Comparison of ENCODE assay signal across 9 cellular contexts in the genomic region with DNA sequence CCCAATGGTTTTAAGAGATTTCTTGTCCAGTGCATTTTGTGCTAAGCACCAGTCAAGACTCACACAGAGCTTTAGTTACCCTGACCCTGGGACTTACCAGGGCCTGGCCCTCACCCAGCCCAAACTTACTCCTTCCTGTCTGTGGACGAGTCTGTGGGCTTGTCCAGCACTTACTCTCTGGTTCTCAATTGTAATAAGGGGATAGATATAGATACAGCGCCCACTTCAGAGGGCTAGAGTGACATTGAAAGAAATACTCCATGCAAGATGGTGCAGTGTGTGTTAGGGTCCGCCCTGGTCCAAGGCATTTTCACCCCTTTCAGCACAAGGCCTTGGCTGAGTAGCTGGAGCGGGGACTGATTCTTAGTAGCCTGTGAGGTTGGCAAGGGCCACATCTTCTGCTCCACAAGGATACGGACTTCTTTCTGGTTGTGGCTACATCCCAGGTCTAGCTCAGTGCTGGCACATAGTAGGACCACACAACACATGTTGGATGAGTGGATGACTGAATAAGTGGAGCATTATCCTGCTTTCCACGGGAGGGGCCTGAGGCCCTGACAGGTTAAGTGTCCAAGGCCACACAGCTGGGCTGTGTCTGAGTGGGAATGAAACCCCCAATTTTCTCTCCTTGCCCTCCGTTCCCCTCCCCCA. TPM values are rescaled to one million over a fixed set of nuclear protein-coding genes. Genes with fewer than 3 reads are reported as not detected.
DNase-seq lines count a peak whose midpoint lies in the region; ATAC-seq and TF ChIP-seq lines count a peak whose summit lies in the region.
"Had no signal": no experiment of that assay in that cellular context is flagged by ENCODE, and none has a peak within 500 bp of the region (broad histone marks: within the 10 kb centered on the region; RNA-seq: fewer than 3 reads in every experiment).

No MANE protein-coding gene starts in this region.

- POLR2A ChIA-PET in naive thymus-derived CD8-positive, alpha-beta T cell (lab: Charles Lee) = interaction anchor here (0.6 to 2.0 kb wide), 6 partner anchors 10 to 232 kb away, joined by 3 to 7 read pairs (median 4); partner anchors contain the start of genes NCAPH and SNRNP200

- H3K9me3 Mint-ChIP-seq in chondrocyte (ENCODE audit: low read depth) = no peaks in the 10 kb centered on the region
- H3K9me3 Mint-ChIP-seq in naive thymus-derived CD8-positive, alpha-beta T cell = peaks cover 0 to 2% (median 0%) of the 10 kb centered on the region in 9 donors

- TF ChIP-seq POLR2A in uterus (IDR thresholded peaks at IDR 0.05) = no peak

- WGBS in heart right ventricle, 2 donors = 74 to 79% methylated on average over 7 of the region's 7 CpGs

- H3K27me3 ChIP-seq in heart right ventricle (no peaks in the 10 kb centered on the region), uterus (no peaks in the 10 kb centered on the region)

- H3K27me3 Mint-ChIP-seq in chondrocyte (ENCODE audit: low read depth) = no peaks in the 10 kb centered on the region
- H3K27me3 Mint-ChIP-seq in naive thymus-derived CD8-positive, alpha-beta T cell = no peaks in the 10 kb centered on the region

- no peaks in the 10 kb centered on the region for H3K36me3 ChIP-seq in heart right ventricle
- no peaks in the 10 kb centered on the region for H3K36me3 ChIP-seq in uterus

- intact Hi-C loops in heart right ventricle (cut with DNase I) = loop anchor here in 3 of 10 donors (10.0 kb wide), 2 partner anchors 102 to 338 kb away; partner anchors contain the start of gene KANSL3 (in 2 of the 3)
- intact Hi-C loops in cardiac septum (cut with DNase I) = no loop called here
- intact Hi-C loops in uterus (cut with DNase I; ENCODE audit: low total_unique reads) = no loop called here

- peak overlapping the region; percentile 62 to 100 (median 92) for H3K27ac ChIP-seq in heart right ventricle
- peak overlapping the region; percentile 100 for H3K27ac ChIP-seq in uterus

- peak overlapping the region; percentile 98 for H3K27ac Mint-ChIP-seq in chondrocyte (ENCODE audit: unreplicated experiment)
- peak overlapping the region; percentile 67 to 96 (median 92) for H3K27ac Mint-ChIP-seq in naive thymus-derived CD8-positive, alpha-beta T cell

- no peaks in the 10 kb centered on the region for H3K9me3 ChIP-seq in heart right ventricle
- H3K9me3 ChIP-seq in uterus = no peaks in the 10 kb centered on the region

- H3K4me3 Mint-ChIP-seq in chondrocyte (ENCODE audit: unreplicated experiment) = peak overlapping the region; percentile 40
- peak overlapping the region in 3 of 10 donors; percentile 78 to 88 (median 83) for H3K4me3 Mint-ChIP-seq in naive thymus-derived CD8-positive, alpha-beta T cell

- peak overlapping the region in 2 of 10 donors; percentile 38 to 45 for H3K4me3 ChIP-seq in heart right ventricle
- no peak overlapping the region for H3K4me3 ChIP-seq in uterus

- H3K36me3 Mint-ChIP-seq in chondrocyte (ENCODE audit: low read depth) = no peaks in the 10 kb centered on the region
- no peaks in the 10 kb centered on the region for H3K36me3 Mint-ChIP-seq in naive thymus-derived CD8-positive, alpha-beta T cell

- peaks cover 63% of the 10 kb centered on the region for H3K4me1 Mint-ChIP-seq in chondrocyte (ENCODE audit: low read depth)
- H3K4me1 Mint-ChIP-seq in naive thymus-derived CD8-positive, alpha-beta T cell = peaks cover 14 to 69% (median 53%) of the 10 kb centered on the region in 4 donors

- DNase-seq in heart right ventricle (peak in 1 of 2 donors; percentile 20), cardiac septum (ENCODE audit: low spot score) (no peak), chondrocyte (ENCODE audit: low spot score) (no peak), uterus (no peak), NCI-H2196 treated with DMSO at 0.1 percent for 48 hours (lab: John Stamatoyannopoulos, UW; ENCODE audit: unreplicated experiment) (no peak)
- peak in 1 of 10 donors; percentile 41 for DNase-seq in naive thymus-derived CD8-positive, alpha-beta T cell
- DNase-seq in stimulated activated CD4-positive, alpha-beta T cell treated with anti-CD3 and anti-CD28 coated beads, Interleukin-1b, Interleukin-23, amount 100 ng/mL, for 48 hours = no peak

- TF ChIP-seq CTCF in heart right ventricle (IDR thresholded peaks at IDR 0.05) = no peak
- TF ChIP-seq CTCF in chondrocyte (IDR thresholded peaks at IDR 0.05) = no peak
- no peak for TF ChIP-seq CTCF in uterus (IDR thresholded peaks at IDR 0.05)

- H3K4me1 ChIP-seq in heart right ventricle (peaks cover 35 to 92% (median 82%) of the 10 kb centered on the region in 9 donors), uterus (peaks cover 25 to 32% of the 10 kb centered on the region in 2 donors)

- ATAC-seq in heart right ventricle = no peak
- no peak for ATAC-seq in naive thymus-derived CD8-positive, alpha-beta T cell
- ATAC-seq in GM21619 (IDR thresholded peaks at IDR 0.05; ENCODE audit: unreplicated experiment) = no peak

RNA-seq across cellular contexts. Expression of gene ARID5A, which starts 3.8 kb away (rescaled TPM):
- total RNA-seq in heart right ventricle (100 to 1,000 TPM in 1 of 10 donors, 10 to 100 TPM in 9; 12.0 to 121 (median 43.5) TPM), cardiac septum (79.4 TPM), chondrocyte (7.5 to 14.4 TPM (median 12.9 TPM) in 3 replicates), uterus (10 to 100 TPM; 15.1 to 73.5 (median 36.3) TPM)
- 10 to 100 TPM; 35.0 to 42.9 TPM for polyA plus RNA-seq in heart right ventricle
- 100 to 1,000 TPM; 100 to 108 TPM for total RNA-seq in naive thymus-derived CD8-positive, alpha-beta T cell
- 100 to 1,000 TPM in 1 of 3 donors, 10 to 100 TPM in 2; 41.7 to 101 (median 55.2) TPM for polyA plus RNA-seq in naive thymus-derived CD8-positive, alpha-beta T cell
- polyA plus RNA-seq: neural cell had no signal

RNA-seq across cellular contexts. Expression of gene NEURL3, which starts 27.6 kb away (rescaled TPM):
- total RNA-seq in heart right ventricle (under 1 TPM in 2 of 10 donors, not detected in 8; 0.37 to 0.67 TPM), cardiac septum (not detected), chondrocyte (not detected in 3 replicates), uterus (not detected)
- polyA plus RNA-seq in heart right ventricle = under 1 TPM; 0.06 to 0.22 TPM
- under 1 TPM in 1 of 2 experiments, not detected in 1; 0.39 TPM for total RNA-seq in naive thymus-derived CD8-positive, alpha-beta T cell
- polyA plus RNA-seq in naive thymus-derived CD8-positive, alpha-beta T cell = under 1 TPM in 1 of 3 donors, not detected in 2; 0.16 TPM
- polyA plus RNA-seq: neural cell had no signal
